Comparison of ENCODE assay signal across 15 cellular contexts in the genomic region with DNA sequence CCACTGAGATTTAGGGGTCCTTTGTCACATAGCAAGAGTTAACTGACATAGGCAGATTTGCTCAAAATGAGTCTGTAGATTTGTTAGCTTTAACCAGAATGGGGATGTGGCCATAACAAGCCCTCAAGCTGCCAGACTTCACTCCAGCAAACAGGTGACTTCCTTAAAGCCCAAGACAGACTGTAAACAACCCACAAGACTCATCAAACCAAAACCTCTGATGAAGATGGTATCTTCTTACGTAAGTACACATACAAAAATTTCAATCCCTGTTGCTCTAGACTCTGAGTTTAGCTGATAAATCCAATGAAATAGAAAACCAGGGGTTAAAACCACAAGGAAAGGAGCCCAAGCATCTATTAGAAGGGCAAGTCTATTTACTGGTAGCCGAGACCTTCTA. TPM values are rescaled to one million over a fixed set of nuclear protein-coding genes. Genes with fewer than 3 reads are reported as not detected.
A peak's percentile ranks its signal among the peaks of the same experiment; 100 is the strongest.
DNase-seq lines count a peak whose midpoint lies in the region; ATAC-seq and TF ChIP-seq lines count a peak whose summit lies in the region.
"Had no signal": no experiment of that assay in that cellular context is flagged by ENCODE, and none has a peak within 500 bp of the region (broad histone marks: within the 10 kb centered on the region; RNA-seq: fewer than 3 reads in every experiment).

No MANE protein-coding gene starts in this region.

- H3K9me3 Mint-ChIP-seq in stimulated activated naive CD8-positive, alpha-beta T cell treated with anti-CD3 and anti-CD28 coated beads, Interleukin-15, Interleukin-2, amounts not matched to agents 100 ng/mL and 50 ng/mL, for 24 hours: peaks cover 4% of the 10 kb centered on the region
- H3K9me3 Mint-ChIP-seq in T-helper 2 cell treated with Interferon-gamma antibody and Interleukin-4, amounts not matched to agents 5 μg/mL and 100 μg/mL, for 36 hours: no peaks in the 10 kb centered on the region
- H3K9me3 Mint-ChIP-seq in stimulated activated naive CD8-positive, alpha-beta T cell treated with anti-CD3 and anti-CD28 coated beads, Interleukin-15, amount 100 ng/mL, for 72 hours: peaks cover 5 to 10% of the 10 kb centered on the region in 2 donors
- H3K9me3 Mint-ChIP-seq: type B pancreatic cell had no signal

- H3K4me2 ChIP-seq in OCI-LY7 (ENCODE audit: low read length): no peak overlapping the region

- ATAC-seq in stimulated activated naive CD8-positive, alpha-beta T cell treated with anti-CD3 and anti-CD28 coated beads, Interleukin-15, Interleukin-2, amounts not matched to agents 100 U/mL and 50 U/mL, for 24 hours: no peak
- peak; percentile 83 for ATAC-seq in stimulated activated naive CD8-positive, alpha-beta T cell treated with anti-CD3 and anti-CD28 coated beads, Interleukin-15, amount 100 ng/mL, for 72 hours
- ATAC-seq: foreskin keratinocyte, HepG2 had no signal

- no peak overlapping the region for H2AFZ ChIP-seq in OCI-LY7 (ENCODE audit: low read length)

- no peaks in the 10 kb centered on the region for H3K9me2 ChIP-seq in OCI-LY7 (ENCODE audit: insufficient read depth, low read length)

- peak overlapping the region; percentile 62 for H3K27ac ChIP-seq in effector memory CD4-positive, alpha-beta T cell (ENCODE audit: insufficient read depth, low read length, poor library complexity, severe bottlenecking)
- H3K27ac ChIP-seq in OCI-LY7 (ENCODE audit: low read depth, low read length, poor library complexity, severe bottlenecking): no peak overlapping the region
- H3K27ac ChIP-seq: foreskin keratinocyte, SJCRH30 had no signal

- POLR2A ChIA-PET in OCI-LY7 (lab: Charles Lee): interaction anchor here (0.6 kb wide), 1 partner anchor 1560 kb away, joined by 7 read pairs; no protein-coding TSS in a partner anchor

- no peaks in the 10 kb centered on the region for H3K27me3 Mint-ChIP-seq in stimulated activated naive CD8-positive, alpha-beta T cell treated with anti-CD3 and anti-CD28 coated beads, Interleukin-15, Interleukin-2, amounts not matched to agents 100 ng/mL and 50 ng/mL, for 24 hours
- no peaks in the 10 kb centered on the region for H3K27me3 Mint-ChIP-seq in T-helper 2 cell treated with Interferon-gamma antibody and Interleukin-4, amounts not matched to agents 5 μg/mL and 100 μg/mL, for 36 hours (ENCODE audit: low read depth)
- no peaks in the 10 kb centered on the region for H3K27me3 Mint-ChIP-seq in stimulated activated naive CD8-positive, alpha-beta T cell treated with anti-CD3 and anti-CD28 coated beads, Interleukin-15, amount 100 ng/mL, for 72 hours
- H3K27me3 Mint-ChIP-seq: type B pancreatic cell had no signal

- peaks cover 28% of the 10 kb centered on the region for H3K4me1 ChIP-seq in effector memory CD4-positive, alpha-beta T cell (ENCODE audit: control insufficient read depth, insufficient read depth, low read length, poor library complexity, severe bottlenecking)
- H3K4me1 ChIP-seq in OCI-LY7 (ENCODE audit: insufficient read depth, low read length, poor library complexity, severe bottlenecking): no peaks in the 10 kb centered on the region
- H3K4me1 ChIP-seq: foreskin keratinocyte, SJCRH30 had no signal

- no peaks in the 10 kb centered on the region for H4K20me1 ChIP-seq in OCI-LY7 (ENCODE audit: insufficient read depth, low read length)

- BruUV-seq in OCI-LY7 (replicated peaks; lab: Mats Ljungman, UMichigan): no TSS peak

- peaks cover 28% of the 10 kb centered on the region for H3K4me1 Mint-ChIP-seq in stimulated activated naive CD8-positive, alpha-beta T cell treated with anti-CD3 and anti-CD28 coated beads, Interleukin-15, Interleukin-2, amounts not matched to agents 100 ng/mL and 50 ng/mL, for 24 hours (ENCODE audit: low read depth)
- peaks cover 34% of the 10 kb centered on the region for H3K4me1 Mint-ChIP-seq in T-helper 2 cell treated with Interferon-gamma antibody and Interleukin-4, amounts not matched to agents 5 μg/mL and 100 μg/mL, for 36 hours (ENCODE audit: low read depth)
- peaks cover 35% of the 10 kb centered on the region for H3K4me1 Mint-ChIP-seq in stimulated activated naive CD8-positive, alpha-beta T cell treated with anti-CD3 and anti-CD28 coated beads, Interleukin-15, amount 100 ng/mL, for 72 hours

- no peaks in the 10 kb centered on the region for H3K9me3 ChIP-seq in effector memory CD4-positive, alpha-beta T cell (ENCODE audit: control insufficient read depth, low read length)
- H3K9me3 ChIP-seq in OCI-LY7 (ENCODE audit: low read length): no peaks in the 10 kb centered on the region
- H3K9me3 ChIP-seq: SJCRH30 had no signal

- H3K36me3 Mint-ChIP-seq in stimulated activated naive CD8-positive, alpha-beta T cell treated with anti-CD3 and anti-CD28 coated beads, Interleukin-15, Interleukin-2, amounts not matched to agents 100 ng/mL and 50 ng/mL, for 24 hours (ENCODE audit: low read depth): no peaks in the 10 kb centered on the region
- no peaks in the 10 kb centered on the region for H3K36me3 Mint-ChIP-seq in T-helper 2 cell treated with Interferon-gamma antibody and Interleukin-4, amounts not matched to agents 5 μg/mL and 100 μg/mL, for 36 hours (ENCODE audit: low read depth)
- H3K36me3 Mint-ChIP-seq: type B pancreatic cell had no signal

- H3K4me3 ChIP-seq in effector memory CD4-positive, alpha-beta T cell (ENCODE audit: insufficient read depth, low read depth, low read length, poor library complexity, severe bottlenecking): no peak overlapping the region
- no peak overlapping the region for H3K4me3 ChIP-seq in OCI-LY7 (ENCODE audit: low read depth, low read length, poor library complexity, severe bottlenecking)
- H3K4me3 ChIP-seq: SJCRH30, skin epidermis had no signal

- intact Hi-C loops in OCI-LY7 (cut with micrococcal nuclease; ENCODE audit: unreplicated experiment): no loop called here

- no peak for DNase-seq in stimulated activated naive CD8-positive, alpha-beta T cell treated with anti-CD3 and anti-CD28 coated beads, Interleukin-15, Interleukin-2, amounts not matched to agents 100 U/mL and 50 U/mL, for 24 hours
- DNase-seq in T-helper 2 cell treated with Interferon-gamma antibody and Interleukin-4, amounts not matched to agents 5 μg/mL and 100 μg/mL, for 36 hours (ENCODE audit: low spot score): peak; percentile 18
- peak; percentile 10 to 32 (median 25) for DNase-seq in effector memory CD4-positive, alpha-beta T cell
- DNase-seq in stimulated activated naive CD8-positive, alpha-beta T cell treated with anti-CD3 and anti-CD28 coated beads, Interleukin-15, amount 100 ng/mL, for 72 hours: no peak
- no peak for DNase-seq in stimulated activated CD4-positive, alpha-beta T cell treated with anti-CD3 and anti-CD28 coated beads, Interleukin-4, amount 100 ng/mL, for 4 hours
- no peak for DNase-seq in OCI-LY7 (ENCODE audit: low spot score)
- DNase-seq in stimulated activated CD4-positive, alpha-beta T cell treated with anti-CD3 and anti-CD28 coated beads, Interleukin-12 subunit alpha, Interleukin-12 subunit beta, amount 100 ng/mL, for 4 hours: no peak
- DNase-seq: amygdala, foreskin keratinocyte, NCI-H2029, SJCRH30 had no signal

- no peak overlapping the region for H3K27ac Mint-ChIP-seq in stimulated activated naive CD8-positive, alpha-beta T cell treated with anti-CD3 and anti-CD28 coated beads, Interleukin-15, Interleukin-2, amounts not matched to agents 100 ng/mL and 50 ng/mL, for 24 hours
- peak overlapping the region; percentile 77 for H3K27ac Mint-ChIP-seq in T-helper 2 cell treated with Interferon-gamma antibody and Interleukin-4, amounts not matched to agents 5 μg/mL and 100 μg/mL, for 36 hours
- H3K27ac Mint-ChIP-seq in stimulated activated naive CD8-positive, alpha-beta T cell treated with anti-CD3 and anti-CD28 coated beads, Interleukin-15, amount 100 ng/mL, for 72 hours: no peak overlapping the region
- H3K27ac Mint-ChIP-seq: type B pancreatic cell had no signal

- no peak for TF ChIP-seq CTCF in OCI-LY7 (conservative IDR thresholded peaks at IDR 0.05; ENCODE audit: low read length)

- H3K4me3 Mint-ChIP-seq in stimulated activated naive CD8-positive, alpha-beta T cell treated with anti-CD3 and anti-CD28 coated beads, Interleukin-15, Interleukin-2, amounts not matched to agents 100 ng/mL and 50 ng/mL, for 24 hours: peak overlapping the region; percentile 17
- H3K4me3 Mint-ChIP-seq in T-helper 2 cell treated with Interferon-gamma antibody and Interleukin-4, amounts not matched to agents 5 μg/mL and 100 μg/mL, for 36 hours: peak overlapping the region; percentile 62
- H3K4me3 Mint-ChIP-seq in stimulated activated naive CD8-positive, alpha-beta T cell treated with anti-CD3 and anti-CD28 coated beads, Interleukin-15, amount 100 ng/mL, for 72 hours: peak overlapping the region; percentile 39 to 59
- H3K4me3 Mint-ChIP-seq: type B pancreatic cell had no signal

- H3K79me2 ChIP-seq in OCI-LY7 (ENCODE audit: insufficient read depth, low read depth, low read length): no peaks in the 10 kb centered on the region

- no peaks in the 10 kb centered on the region for H3K36me3 ChIP-seq in effector memory CD4-positive, alpha-beta T cell (ENCODE audit: control insufficient read depth, insufficient read depth, low read length)
- H3K36me3 ChIP-seq in OCI-LY7 (ENCODE audit: insufficient read depth, low read length): no peaks in the 10 kb centered on the region
- H3K36me3 ChIP-seq: SJCRH30 had no signal

- CTCF ChIA-PET in OCI-LY7 (lab: Charles Lee; ENCODE audit: unreplicated experiment): no interaction called here

- H3K27me3 ChIP-seq in effector memory CD4-positive, alpha-beta T cell (replicated peaks; ENCODE audit: control insufficient read depth, insufficient read depth, low read length, poor library complexity, severe bottlenecking): no peaks in the 10 kb centered on the region
- H3K27me3 ChIP-seq: foreskin keratinocyte, SJCRH30 had no signal

RNA-seq across cellular contexts. Expression of a gene that starts 18.2 kb away (rescaled TPM):
- 2.7 and 5.5 TPM in 2 replicates for total RNA-seq in OCI-LY7 (2014; rRNA removed; shearing (Covaris generic))
- 11.5 and 11.8 TPM in 2 replicates for total RNA-seq in OCI-LY7 (2022)

Comparison
In these comparisons a context has a peak if more than half of its experiments do, and no peak if none do; other contexts are left out.
1. DNase-seq: peak in T-helper 2 cell treated with Interferon-gamma antibody and Interleukin-4, amounts not matched to agents 5 μg/mL and 100 μg/mL, for 36 hours (single experiment) and effector memory CD4-positive, alpha-beta T cell (3 of 3); none in stimulated activated naive CD8-positive, alpha-beta T cell treated with anti-CD3 and anti-CD28 coated beads, Interleukin-15, Interleukin-2, amounts not matched to agents 100 U/mL and 50 U/mL, for 24 hours (single experiment), stimulated activated naive CD8-positive, alpha-beta T cell treated with anti-CD3 and anti-CD28 coated beads, Interleukin-15, amount 100 ng/mL, for 72 hours (0 of 2), stimulated activated CD4-positive, alpha-beta T cell treated with anti-CD3 and anti-CD28 coated beads, Interleukin-4, amount 100 ng/mL, for 4 hours (0 of 2), OCI-LY7 (single experiment) and stimulated activated CD4-positive, alpha-beta T cell treated with anti-CD3 and anti-CD28 coated beads, Interleukin-12 subunit alpha, Interleukin-12 subunit beta, amount 100 ng/mL, for 4 hours (single experiment).
2. Peak in every context shown above with its lines, with median percentiles within 50 percentile points of each other: H3K4me3 Mint-ChIP-seq.